Comparison of ENCODE assay signal across 8 cellular contexts in the genomic region with DNA sequence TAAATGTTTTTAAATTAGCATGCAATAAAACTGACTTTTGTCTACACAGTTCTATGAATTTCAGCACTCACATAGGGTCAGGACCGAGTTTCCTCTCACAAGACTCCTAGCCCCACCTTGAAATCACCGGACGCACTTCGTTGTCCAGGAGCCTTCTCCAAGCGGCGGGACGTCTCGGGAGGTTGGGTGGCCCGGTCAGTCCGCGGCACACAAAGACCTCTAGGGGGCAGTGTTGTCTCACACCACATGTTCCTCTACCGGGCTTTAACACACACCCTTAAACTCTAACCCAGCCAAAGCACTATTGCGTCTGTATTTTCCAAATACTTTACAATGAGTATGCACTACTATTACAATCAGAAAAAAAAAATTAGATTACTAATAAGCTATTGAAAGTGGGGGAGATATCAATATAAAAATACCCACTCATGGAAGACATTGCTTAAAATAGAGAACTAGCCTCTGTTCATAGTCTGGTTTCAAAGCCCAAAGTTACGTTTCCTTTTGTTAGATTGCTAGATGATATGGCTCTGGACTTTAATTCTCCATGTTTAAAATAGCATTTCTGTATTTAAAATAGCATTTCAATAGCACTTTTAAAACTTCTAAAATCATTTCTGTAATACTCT. TPM values are rescaled to one million over a fixed set of nuclear protein-coding genes. Genes with fewer than 3 reads are reported as not detected.
DNase-seq lines count a peak whose midpoint lies in the region; ATAC-seq and TF ChIP-seq lines count a peak whose summit lies in the region.
"Not testable (repeated sequence)": the region's sequence is repeated elsewhere in the genome, so short reads cannot be mapped to it uniquely, and the experiment has no call there.

No MANE protein-coding gene starts in this region.

- not testable (repeated sequence) for H3K27me3 ChIP-seq in lung (ENCODE audit: control insufficient read depth, insufficient read depth)

- TF ChIP-seq CTCF in endothelial cell (IDR thresholded peaks at IDR 0.05; ENCODE audit: unreplicated experiment), result peak; percentile 67
- TF ChIP-seq CTCF in lung (IDR thresholded peaks at IDR 0.05; ENCODE audit: control extremely low read depth, extremely low read depth), result peak; percentile 33

- peak; percentile 74 for DNase-seq in Ammon's horn (ENCODE audit: low spot score)
- DNase-seq in OCI-M1 (lab: John Stamatoyannopoulos, UW), result peak; percentile 94
- peak; percentile 50 for DNase-seq in activated T-cell treated with anti-CD3 and anti-CD28 coated beads for 24 hours (ENCODE audit: low read depth)
- DNase-seq in endothelial cell (ENCODE audit: low spot score), result peak; percentile 81
- DNase-seq in lung (ENCODE audit: low spot score), result peak; percentile 78
- peak; percentile 67 for DNase-seq in stimulated activated CD4-positive, alpha-beta T cell treated with anti-CD3 and anti-CD28 coated beads, Interleukin-4, amount 100 ng/mL, for 24 hours

- H3K4me1 ChIP-seq in lung (ENCODE audit: control insufficient read depth in 2 of 2, insufficient read depth in 2 of 2, low read length in 2 of 2), result not testable (repeated sequence)

- H3K27me3 Mint-ChIP-seq in endothelial cell (ENCODE audit: unreplicated experiment), result not testable (repeated sequence)

- not testable (repeated sequence) for H3K9me3 Mint-ChIP-seq in endothelial cell (ENCODE audit: unreplicated experiment)

- 0 to 4% methylated on average over 13 to 14 of the region's 14 CpGs for WGBS in lung, 2 donors

- ATAC-seq in GM19351 (IDR thresholded peaks at IDR 0.05; ENCODE audit: unreplicated experiment) (peak; percentile 97), HG03196 (IDR thresholded peaks at IDR 0.05; ENCODE audit: unreplicated experiment) (peak; percentile 87), lung (ENCODE audit: insufficient read depth, low FRiP score) (peak; percentile 92)

- not testable (repeated sequence) for H3K27ac Mint-ChIP-seq in endothelial cell (ENCODE audit: unreplicated experiment)

- not testable (repeated sequence) for H3K36me3 ChIP-seq in lung (ENCODE audit: control insufficient read depth in 2 of 2, insufficient read depth in 2 of 2, low read length in 2 of 2)

- H3K36me3 Mint-ChIP-seq in endothelial cell (ENCODE audit: low read depth, unreplicated experiment), result not testable (repeated sequence)

- not testable (repeated sequence) for H3K4me1 Mint-ChIP-seq in endothelial cell (ENCODE audit: unreplicated experiment)

- not testable (repeated sequence) for H3K4me3 Mint-ChIP-seq in endothelial cell (ENCODE audit: unreplicated experiment)

- H3K9me3 ChIP-seq in lung (ENCODE audit: control insufficient read depth in 2 of 2, insufficient read depth in 1 of 2, low read length in 1 of 2), result not testable (repeated sequence)

- not testable (repeated sequence) for H3K4me3 ChIP-seq in lung

- H3K27ac ChIP-seq in lung (ENCODE audit: low read depth in 1 of 2, low read length in 1 of 2), result not testable (repeated sequence)

RNA-seq across cellular contexts. Expression of gene NUTM2E, which starts 47.1 kb away (rescaled TPM):
- total RNA-seq in endothelial cell (ENCODE audit: unreplicated experiment), result 0.46 TPM
- 1 to 10 TPM in 1 of 2 donors, under 1 TPM in 1; 0.31 to 1.1 TPM for total RNA-seq in lung
- polyA plus RNA-seq in lung, result under 1 TPM; 0.71 to 0.85 TPM
